16 cellular contexts compared by ENCODE assay signal in genomic region chr13:39329182-39329639, GRCh38.
"Had no signal": no experiment of that assay in that cellular context is flagged by ENCODE, and none has a peak within 500 bp of the region (broad histone marks: within the 10 kb centered on the region; RNA-seq: fewer than 3 reads in every experiment).

No MANE protein-coding gene starts in this region.

- FAIRE-seq: islet of Langerhans had no signal

- H3K4me1 ChIP-seq: breast epithelium, esophagus squamous epithelium, sigmoid colon had no signal

- ATAC-seq: heart left ventricle, left lobe of liver had no signal

- DNase-seq: activated CD4-positive, alpha-beta memory T cell treated with anti-CD3 and anti-CD28 coated beads for 36 hours; activated CD4-positive, alpha-beta T cell treated with anti-CD3 and anti-CD28 coated beads for 1 hour; activated gamma-delta T cell; activated T-cell treated with anti-CD3 and anti-CD28 coated beads, Interleukin-2, amount 50 U/mL, for 48 hours; esophagus squamous epithelium; foreskin melanocyte; heart left ventricle; mesenchymal stem cell; nephron progenitor cell; sigmoid colon; stimulated activated CD4-positive, alpha-beta T cell treated with anti-CD3 and anti-CD28 coated beads, Interleukin-12 subunit alpha, Interleukin-12 subunit beta, amount 100 ng/mL, for 4 hours; stimulated activated naive CD4-positive, alpha-beta T cell treated with Interleukin-2 at 50 U/mL for 16 hours; upper lobe of left lung had no signal

- H3K4me3 ChIP-seq: breast epithelium, esophagus squamous epithelium, heart left ventricle, sigmoid colon, upper lobe of left lung had no signal

- H3K9me3 ChIP-seq: esophagus squamous epithelium, sigmoid colon had no signal

- H3K27me3 ChIP-seq: breast epithelium, esophagus squamous epithelium, heart left ventricle, sigmoid colon, upper lobe of left lung had no signal

- H3K36me3 ChIP-seq: breast epithelium, esophagus squamous epithelium, heart left ventricle, sigmoid colon, upper lobe of left lung had no signal

- H3K27ac ChIP-seq: breast epithelium, esophagus squamous epithelium, heart left ventricle, sigmoid colon, upper lobe of left lung had no signal
